Comparison of ENCODE assay signal across 20 cellular contexts in genomic region chr9:136047076-136047774, GRCh38. TPM values are rescaled to one million over a fixed set of nuclear protein-coding genes. Genes with fewer than 3 reads are reported as not detected.
DNase-seq lines count a peak whose midpoint lies in the region; ATAC-seq, FAIRE-seq and TF ChIP-seq lines count a peak whose summit lies in the region.
"Had no signal": no experiment of that assay in that cellular context is flagged by ENCODE, and none has a peak within 500 bp of the region (broad histone marks: within the 10 kb centered on the region; RNA-seq: fewer than 3 reads in every experiment).

No MANE protein-coding gene starts in this region.

- DNase-seq in posterior vena cava (ENCODE audit: low spot score) (peak; percentile 80), urothelium cell line (ENCODE audit: low spot score) (no peak), small intestine (no peak)
- DNase-seq: activated CD4-positive, alpha-beta T cell treated with anti-CD3 and anti-CD28 coated beads, Interleukin-2, amount 50 U/mL, for 1 hour; activated naive CD4-positive, alpha-beta T cell treated with anti-CD3 and anti-CD28 coated beads for 36 hours; activated T-cell treated with anti-CD3 and anti-CD28 coated beads, Interleukin-2, amount 50 U/mL, for 1 hour; DND-41; KG1; NCI-H2029; occipital lobe; stimulated activated CD4-positive, alpha-beta T cell treated with anti-CD3 and anti-CD28 coated beads, Interleukin-1b, Interleukin-23, amount 100 ng/mL, for 48 hours; stimulated activated naive CD8-positive, alpha-beta T cell treated with anti-CD3 and anti-CD28 coated beads, Interleukin-15, Interleukin-2, amounts not matched to agents 100 U/mL and 50 U/mL, for 24 hours had no signal

- peaks cover 77% of the 10 kb centered on the region for H3K4me1 Mint-ChIP-seq in dendritic cell treated with granulocyte-macrophage colony-stimulating factor and Interleukin-4, amounts not matched to agents 40 ng/mL and 50 ng/mL, for 4 days (ENCODE audit: low read depth)

- FAIRE-seq in urothelium cell line (lab: Jason Lieb, UNC) (no peak), small intestine (lab: Jason Lieb, UNC) (no peak)
- FAIRE-seq: endometrium, RCC 7860 had no signal

- H3K27ac ChIP-seq in BLaER1 (peak overlapping the region; percentile 90), HEK293 (ENCODE audit: extremely low read depth, low read depth, low read length) (no peak overlapping the region), small intestine (ENCODE audit: low read depth in 1 of 2, low read length in 1 of 2) (no peak overlapping the region)

- H3K4me1 ChIP-seq in BLaER1 (peaks cover 100% of the 10 kb centered on the region), HEK293 (ENCODE audit: control insufficient read depth, insufficient read depth, low read length) (no peaks in the 10 kb centered on the region), small intestine (ENCODE audit: control insufficient read depth in 2 of 2, insufficient read depth in 1 of 2, low read depth in 1 of 2, low read length in 1 of 2) (peaks cover 0 to under 1% of the 10 kb centered on the region in 2 donors)

- intact Hi-C loops in dendritic cell treated with granulocyte-macrophage colony-stimulating factor and Interleukin-4, amounts not matched to agents 40 ng/mL and 50 ng/mL, for 4 days (cut with micrococcal nuclease): loop anchor here (5.0 kb wide), 1 partner anchor 45 kb away; no protein-coding TSS in a partner anchor
- intact Hi-C loops in posterior vena cava (cut with DNase I): loop anchor here in 1 of 2 donors (5.0 kb wide), 1 partner anchor 1115 kb away; no protein-coding TSS in a partner anchor

- H4K20me1 ChIP-seq in BLaER1: peaks cover 30% of the 10 kb centered on the region

- peak overlapping the region; percentile 55 for H3K27ac Mint-ChIP-seq in dendritic cell treated with granulocyte-macrophage colony-stimulating factor and Interleukin-4, amounts not matched to agents 40 ng/mL and 50 ng/mL, for 4 days
- H3K27ac Mint-ChIP-seq: activated naive CD4-positive, alpha-beta T cell treated with anti-CD3 and anti-CD28 coated beads for 36 hours had no signal

- CTCF ChIA-PET in HEK293 (lab: Yijun Ruan, JAX): interaction anchor here (0.6 to 1.1 kb wide), 2 partner anchors 75 to 80 kb away, joined by 3 read pairs; no protein-coding TSS in a partner anchor

- no peaks in the 10 kb centered on the region for H3K9me3 Mint-ChIP-seq in dendritic cell treated with granulocyte-macrophage colony-stimulating factor and Interleukin-4, amounts not matched to agents 40 ng/mL and 50 ng/mL, for 4 days
- H3K9me3 Mint-ChIP-seq: activated naive CD4-positive, alpha-beta T cell treated with anti-CD3 and anti-CD28 coated beads for 36 hours had no signal

- peaks cover 30% of the 10 kb centered on the region for H3K27me3 ChIP-seq in BLaER1
- H3K27me3 ChIP-seq in small intestine (ENCODE audit: control insufficient read depth in 2 of 2, insufficient read depth in 2 of 2, low read length in 2 of 2): no peaks in the 10 kb centered on the region

- POLR2A ChIA-PET in HEK293 (lab: Yijun Ruan, JAX): no interaction called here

- no peaks in the 10 kb centered on the region for H3K27me3 Mint-ChIP-seq in dendritic cell treated with granulocyte-macrophage colony-stimulating factor and Interleukin-4, amounts not matched to agents 40 ng/mL and 50 ng/mL, for 4 days

- no peak for TF ChIP-seq CTCF in HEK293 (tag by site-specific recombination; IDR thresholded peaks at IDR 0.05)

- WGBS in small intestine, 3 donors: 89 to 91% (median 90%) methylated on average over 31 of the region's 31 CpGs

- H3K9me3 ChIP-seq in BLaER1 (no peaks in the 10 kb centered on the region), HEK293 (ENCODE audit: control insufficient read depth, insufficient read depth, low read depth, low read length) (no peaks in the 10 kb centered on the region), small intestine (ENCODE audit: control insufficient read depth, low read depth) (no peaks in the 10 kb centered on the region)

- H3K36me3 ChIP-seq in BLaER1 (no peaks in the 10 kb centered on the region), HEK293 (ENCODE audit: control insufficient read depth in 2 of 2, insufficient read depth in 1 of 2, low read length in 2 of 2) (peaks cover 0 to 65% of the 10 kb centered on the region in 2 experiments; a peak in 1 of 3 replicates), small intestine (ENCODE audit: control insufficient read depth in 2 of 2, insufficient read depth in 2 of 2, low read length in 2 of 2) (peaks cover 0 to 4% of the 10 kb centered on the region in 2 donors)

- peak overlapping the region; percentile 100 for H3K4me2 ChIP-seq in BLaER1

- H3K36me3 Mint-ChIP-seq in dendritic cell treated with granulocyte-macrophage colony-stimulating factor and Interleukin-4, amounts not matched to agents 40 ng/mL and 50 ng/mL, for 4 days (ENCODE audit: low read depth): peaks cover 46% of the 10 kb centered on the region

- ATAC-seq in HG02623 (IDR thresholded peaks at IDR 0.05; ENCODE audit: unreplicated experiment) (no peak), HG03139 (IDR thresholded peaks at IDR 0.05; ENCODE audit: unreplicated experiment) (no peak)
- ATAC-seq: stimulated activated naive CD8-positive, alpha-beta T cell treated with anti-CD3 and anti-CD28 coated beads, Interleukin-15, Interleukin-2, amounts not matched to agents 100 U/mL and 50 U/mL, for 24 hours had no signal

- peak overlapping the region; percentile 49 for H3K4me3 ChIP-seq in BLaER1
- no peak overlapping the region for H3K4me3 ChIP-seq in HEK293 (ENCODE audit: low read depth, low read length)
- no peak overlapping the region for H3K4me3 ChIP-seq in small intestine (ENCODE audit: low read depth in 1 of 2, low read length in 2 of 2)
- H3K4me3 ChIP-seq: lung had no signal

- peak overlapping the region; percentile 58; the same call in 1 of the 2 replicates for H3K9ac ChIP-seq in BLaER1

- H3K4me3 Mint-ChIP-seq in dendritic cell treated with granulocyte-macrophage colony-stimulating factor and Interleukin-4, amounts not matched to agents 40 ng/mL and 50 ng/mL, for 4 days: no peak overlapping the region
- H3K4me3 Mint-ChIP-seq: activated naive CD4-positive, alpha-beta T cell treated with anti-CD3 and anti-CD28 coated beads for 36 hours had no signal

TF ChIP-seq in HEK293, 187 proteins besides CTCF, POLR2A, EP300 and RAD21:
- TF ChIP-seq PRDM10 (tag by site-specific recombination; IDR thresholded peaks at IDR 0.05): 0 out of 2 replicates have a peak, but pooled peaks have one; percentile 20
- no peak for TF ChIP-seq HOXC10 (CRISPR knock-in tag; IDR thresholded peaks at IDR 0.05)
- no peak for TF ChIP-seq OVOL3 (tag by site-specific recombination; IDR thresholded peaks at IDR 0.05)
- 0 out of 2 replicates have a peak, but pooled peaks have one; percentile 6 for TF ChIP-seq SP2 (tag by site-specific recombination; IDR thresholded peaks at IDR 0.05)
- TF ChIP-seq EGR2 (tag by site-specific recombination; IDR thresholded peaks at IDR 0.05; ENCODE audit: low read depth): peak; percentile 24; the same call in 1 of the 2 replicates
- TF ChIP-seq ZFHX2 (tag by site-specific recombination; conservative IDR thresholded peaks at IDR 0.05): peak; percentile 76

RNA-seq across cellular contexts. Expression of gene NACC2, which starts 47.9 kb away (rescaled TPM):
- 10 to 100 TPM; 73.5 to 77.7 TPM for total RNA-seq in posterior vena cava
- polyA plus RNA-seq in small intestine: 1 to 10 TPM; 4.9 to 9.6 (median 6.5) TPM
